ENCODE assay signal across 1 cellular context in genomic region chr12:53868516-53868986, GRCh38.
TF ChIP-seq lines count a peak whose summit lies in the region.

No MANE protein-coding gene starts in this region.

TF ChIP-seq in HCT116, 20 proteins besides CTCF, POLR2A, EP300 and RAD21 (continued from another document):
- TF ChIP-seq REST (IDR thresholded peaks at IDR 0.05; ENCODE audit: low read depth): no peak
